ENCODE assay signal across 8 cellular contexts in genomic region chr21:16194851-16195251, GRCh38.
DNase-seq lines count a peak whose midpoint lies in the region; ATAC-seq and TF ChIP-seq lines count a peak whose summit lies in the region.

No MANE protein-coding gene starts in this region.

- H3K4me1 Mint-ChIP-seq in natural killer cell: no peaks in the 10 kb centered on the region

- ATAC-seq in GM18511 (IDR thresholded peaks at IDR 0.05; ENCODE audit: unreplicated experiment) (peak; percentile 9), sciatic nerve (peak; percentile 57), GM21381 (IDR thresholded peaks at IDR 0.05; ENCODE audit: unreplicated experiment) (no peak), HG03280 (IDR thresholded peaks at IDR 0.05; ENCODE audit: unreplicated experiment) (no peak), natural killer cell (no peak)

- DNase-seq in SK-MEL-5 (ENCODE audit: low read depth, low spot score) (peak; percentile 66), glomerular endothelial cell (ENCODE audit: extremely low read depth, low read depth, low spot score) (peak; percentile 42), sciatic nerve (ENCODE audit: low spot score) (no peak), natural killer cell (no peak), hepatic stellate cell (ENCODE audit: low spot score) (no peak)

- H3K36me3 Mint-ChIP-seq in natural killer cell: no peaks in the 10 kb centered on the region

- in situ Hi-C loops in SK-MEL-5 (cut with HindIII; ENCODE audit: low pct_unique_long_range_greater_than_20kb, low sequenced_read_pairs): loop anchor here (25.0 kb wide), 1 partner anchor 92 kb away; no protein-coding TSS in a partner anchor

- H3K9me3 Mint-ChIP-seq in natural killer cell: peaks cover 3 to 5% of the 10 kb centered on the region in 2 donors

- H3K27me3 Mint-ChIP-seq in natural killer cell (ENCODE audit: low read depth in 2 of 2): no peaks in the 10 kb centered on the region

- TF ChIP-seq CTCF in natural killer cell (IDR thresholded peaks at IDR 0.05): no peak

- no peak overlapping the region for H3K27ac Mint-ChIP-seq in natural killer cell

- intact Hi-C loops in sciatic nerve (cut with DNase I) (no loop called here), natural killer cell (cut with micrococcal nuclease) (no loop called here)

- H3K4me3 Mint-ChIP-seq in natural killer cell: no peak overlapping the region

Comparison
In these comparisons a context has a peak if more than half of its experiments do, and no peak if none do; other contexts are left out.
1. ATAC-seq: peak in GM18511 (single experiment) and sciatic nerve (single experiment); none in GM21381 (single experiment), HG03280 (single experiment) and natural killer cell (0 of 3).
2. DNase-seq: peak in SK-MEL-5 (single experiment) and glomerular endothelial cell (single experiment); none in sciatic nerve (single experiment), natural killer cell (single experiment) and hepatic stellate cell (single experiment).